Comparison of ENCODE assay signal across 8 cellular contexts in the genomic region with DNA sequence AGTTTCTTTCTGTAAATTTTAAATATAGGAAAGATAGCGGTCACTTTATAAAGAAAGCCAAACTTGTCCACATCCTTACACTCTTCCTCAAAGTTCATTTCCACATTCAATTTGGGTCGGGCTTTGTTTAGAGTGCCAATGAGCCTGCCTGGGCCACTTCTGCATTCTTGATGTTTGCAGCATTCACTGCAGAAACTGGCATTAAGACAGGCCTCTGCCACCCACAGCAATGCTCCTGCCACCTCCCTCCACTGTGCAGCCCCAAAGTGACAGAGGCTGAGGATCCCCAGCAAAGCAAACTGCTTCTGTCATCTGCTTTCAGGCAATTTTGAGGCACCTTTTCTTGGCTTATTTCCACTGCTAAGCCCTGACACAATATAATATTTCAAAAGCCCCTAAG.
DNase-seq lines count a peak whose midpoint lies in the region; ATAC-seq and TF ChIP-seq lines count a peak whose summit lies in the region.

No MANE protein-coding gene starts in this region.

- no peak overlapping the region for H3K9ac ChIP-seq in neural progenitor cell

- H3K36me3 Mint-ChIP-seq in GM23338 (ENCODE audit: low read depth) = no peaks in the 10 kb centered on the region
- no peaks in the 10 kb centered on the region for H3K36me3 Mint-ChIP-seq in neural progenitor cell

- H3K79me2 ChIP-seq in osteoblast (ENCODE audit: insufficient read depth, low read length) (no peaks in the 10 kb centered on the region), GM23338 (replicated peaks; ENCODE audit: insufficient read depth) (no peaks in the 10 kb centered on the region), neural progenitor cell (ENCODE audit: low read depth) (no peaks in the 10 kb centered on the region)

- peaks cover 29% of the 10 kb centered on the region for H3K4me1 ChIP-seq in osteoblast (ENCODE audit: insufficient read depth, low read length)
- peaks cover 20% of the 10 kb centered on the region for H3K4me1 ChIP-seq in GM23338 (ENCODE audit: insufficient read depth)
- H3K4me1 ChIP-seq in neural progenitor cell = peaks cover 27% of the 10 kb centered on the region

- peak overlapping the region; percentile 50 for H3K4me2 ChIP-seq in osteoblast (ENCODE audit: insufficient read depth, low read length)
- no peak overlapping the region for H3K4me2 ChIP-seq in GM23338
- H3K4me2 ChIP-seq in neural progenitor cell = no peak overlapping the region

- no peak for TF ChIP-seq CTCF in osteoblast (IDR thresholded peaks at IDR 0.05; ENCODE audit: extremely low read depth, low read depth, low read length)
- no peak for TF ChIP-seq CTCF in GM23338 (conservative IDR thresholded peaks at IDR 0.05; ENCODE audit: low read depth in 2 of 2)
- TF ChIP-seq CTCF in neural progenitor cell (IDR thresholded peaks at IDR 0.05) = no peak

- no peaks in the 10 kb centered on the region for H3K9me3 ChIP-seq in osteoblast (ENCODE audit: low read depth, low read length)
- no peaks in the 10 kb centered on the region for H3K9me3 ChIP-seq in neural progenitor cell (ENCODE audit: low read depth)

- H3K4me1 Mint-ChIP-seq in GM23338 = peaks cover 36% of the 10 kb centered on the region
- H3K4me1 Mint-ChIP-seq in neural progenitor cell = peaks cover 4% of the 10 kb centered on the region

- no peaks in the 10 kb centered on the region for H3K9me2 ChIP-seq in GM23338 (ENCODE audit: insufficient read depth)

- no peak overlapping the region for H2AFZ ChIP-seq in osteoblast (ENCODE audit: low read length)
- H2AFZ ChIP-seq in GM23338 = no peak overlapping the region
- H2AFZ ChIP-seq in neural progenitor cell (replicated peaks) = no peak overlapping the region

- no peak overlapping the region for H3K4me3 Mint-ChIP-seq in GM23338
- H3K4me3 Mint-ChIP-seq in neural progenitor cell = no peak overlapping the region

- H4K20me1 ChIP-seq in osteoblast (ENCODE audit: insufficient read depth, low read length) = no peaks in the 10 kb centered on the region
- no peaks in the 10 kb centered on the region for H4K20me1 ChIP-seq in GM23338 (replicated peaks; ENCODE audit: insufficient read depth)
- H4K20me1 ChIP-seq in neural progenitor cell (ENCODE audit: low read depth) = no peaks in the 10 kb centered on the region

- H3K27ac ChIP-seq in osteoblast (ENCODE audit: low read depth, low read length) (peak overlapping the region; percentile 24), GM23338 (ENCODE audit: low read depth) (no peak overlapping the region), neural progenitor cell (no peak overlapping the region)

- H3K27me3 ChIP-seq in osteoblast (ENCODE audit: insufficient read depth, low read length) (no peaks in the 10 kb centered on the region), GM23338 (ENCODE audit: insufficient read depth) (no peaks in the 10 kb centered on the region), neural progenitor cell (no peaks in the 10 kb centered on the region)

- ATAC-seq in GM18520 (IDR thresholded peaks at IDR 0.05; ENCODE audit: unreplicated experiment) (peak; percentile 14), HG03025 (IDR thresholded peaks at IDR 0.05; ENCODE audit: low FRiP score, unreplicated experiment) (peak; percentile 35), GM23338 (no peak)

- H3K9me3 Mint-ChIP-seq in GM23338 (no peaks in the 10 kb centered on the region), neural progenitor cell (no peaks in the 10 kb centered on the region)

- H3K27me3 Mint-ChIP-seq in GM23338 (ENCODE audit: insufficient read depth, low read depth, poor library complexity) (peaks cover 15% of the 10 kb centered on the region), neural progenitor cell (ENCODE audit: insufficient read depth, low read depth) (peaks cover 7% of the 10 kb centered on the region)

- H3K36me3 ChIP-seq in osteoblast (ENCODE audit: insufficient read depth, low read length) = no peaks in the 10 kb centered on the region
- no peaks in the 10 kb centered on the region for H3K36me3 ChIP-seq in GM23338 (ENCODE audit: insufficient read depth)
- H3K36me3 ChIP-seq in neural progenitor cell = no peaks in the 10 kb centered on the region

- H3K4me3 ChIP-seq in osteoblast (ENCODE audit: insufficient read depth, low read length) (no peak overlapping the region), GM23338 (no peak overlapping the region), neural progenitor cell (no peak overlapping the region)

- no peak overlapping the region for H3K27ac Mint-ChIP-seq in GM23338
- H3K27ac Mint-ChIP-seq in neural progenitor cell = no peak overlapping the region

- H3F3A ChIP-seq in GM23338 (replicated peaks; ENCODE audit: low read depth) (no peaks in the 10 kb centered on the region), neural progenitor cell (ENCODE audit: low read depth) (no peaks in the 10 kb centered on the region)

- DNase-seq in activated CD4-positive, alpha-beta T cell treated with anti-CD3 and anti-CD28 coated beads for 48 hours = peak; percentile 54
- DNase-seq in osteoblast (ENCODE audit: insufficient read length, low spot score, missing footprints) = peak; percentile 15
- no peak for DNase-seq in effector CD4-positive, alpha-beta T cell
- DNase-seq in GM23338 (ENCODE audit: low spot score) = no peak
- no peak for DNase-seq in NCI-H1417 (lab: John Stamatoyannopoulos, UW)
- no peak for DNase-seq in neural progenitor cell (ENCODE audit: low spot score)

TF ChIP-seq in GM23338, 12 proteins besides CTCF, POLR2A, EP300 and RAD21 (continues in another document):
- no peak for TF ChIP-seq EZH2 (IDR thresholded peaks at IDR 0.05; ENCODE audit: low read depth, unreplicated experiment)
- no peak for TF ChIP-seq NANOG (IDR thresholded peaks at IDR 0.05; ENCODE audit: borderline replicate concordance)
- no peak for TF ChIP-seq POLR2AphosphoS5 (IDR thresholded peaks at IDR 0.05; ENCODE audit: low read depth)
- TF ChIP-seq, protein P1, sequence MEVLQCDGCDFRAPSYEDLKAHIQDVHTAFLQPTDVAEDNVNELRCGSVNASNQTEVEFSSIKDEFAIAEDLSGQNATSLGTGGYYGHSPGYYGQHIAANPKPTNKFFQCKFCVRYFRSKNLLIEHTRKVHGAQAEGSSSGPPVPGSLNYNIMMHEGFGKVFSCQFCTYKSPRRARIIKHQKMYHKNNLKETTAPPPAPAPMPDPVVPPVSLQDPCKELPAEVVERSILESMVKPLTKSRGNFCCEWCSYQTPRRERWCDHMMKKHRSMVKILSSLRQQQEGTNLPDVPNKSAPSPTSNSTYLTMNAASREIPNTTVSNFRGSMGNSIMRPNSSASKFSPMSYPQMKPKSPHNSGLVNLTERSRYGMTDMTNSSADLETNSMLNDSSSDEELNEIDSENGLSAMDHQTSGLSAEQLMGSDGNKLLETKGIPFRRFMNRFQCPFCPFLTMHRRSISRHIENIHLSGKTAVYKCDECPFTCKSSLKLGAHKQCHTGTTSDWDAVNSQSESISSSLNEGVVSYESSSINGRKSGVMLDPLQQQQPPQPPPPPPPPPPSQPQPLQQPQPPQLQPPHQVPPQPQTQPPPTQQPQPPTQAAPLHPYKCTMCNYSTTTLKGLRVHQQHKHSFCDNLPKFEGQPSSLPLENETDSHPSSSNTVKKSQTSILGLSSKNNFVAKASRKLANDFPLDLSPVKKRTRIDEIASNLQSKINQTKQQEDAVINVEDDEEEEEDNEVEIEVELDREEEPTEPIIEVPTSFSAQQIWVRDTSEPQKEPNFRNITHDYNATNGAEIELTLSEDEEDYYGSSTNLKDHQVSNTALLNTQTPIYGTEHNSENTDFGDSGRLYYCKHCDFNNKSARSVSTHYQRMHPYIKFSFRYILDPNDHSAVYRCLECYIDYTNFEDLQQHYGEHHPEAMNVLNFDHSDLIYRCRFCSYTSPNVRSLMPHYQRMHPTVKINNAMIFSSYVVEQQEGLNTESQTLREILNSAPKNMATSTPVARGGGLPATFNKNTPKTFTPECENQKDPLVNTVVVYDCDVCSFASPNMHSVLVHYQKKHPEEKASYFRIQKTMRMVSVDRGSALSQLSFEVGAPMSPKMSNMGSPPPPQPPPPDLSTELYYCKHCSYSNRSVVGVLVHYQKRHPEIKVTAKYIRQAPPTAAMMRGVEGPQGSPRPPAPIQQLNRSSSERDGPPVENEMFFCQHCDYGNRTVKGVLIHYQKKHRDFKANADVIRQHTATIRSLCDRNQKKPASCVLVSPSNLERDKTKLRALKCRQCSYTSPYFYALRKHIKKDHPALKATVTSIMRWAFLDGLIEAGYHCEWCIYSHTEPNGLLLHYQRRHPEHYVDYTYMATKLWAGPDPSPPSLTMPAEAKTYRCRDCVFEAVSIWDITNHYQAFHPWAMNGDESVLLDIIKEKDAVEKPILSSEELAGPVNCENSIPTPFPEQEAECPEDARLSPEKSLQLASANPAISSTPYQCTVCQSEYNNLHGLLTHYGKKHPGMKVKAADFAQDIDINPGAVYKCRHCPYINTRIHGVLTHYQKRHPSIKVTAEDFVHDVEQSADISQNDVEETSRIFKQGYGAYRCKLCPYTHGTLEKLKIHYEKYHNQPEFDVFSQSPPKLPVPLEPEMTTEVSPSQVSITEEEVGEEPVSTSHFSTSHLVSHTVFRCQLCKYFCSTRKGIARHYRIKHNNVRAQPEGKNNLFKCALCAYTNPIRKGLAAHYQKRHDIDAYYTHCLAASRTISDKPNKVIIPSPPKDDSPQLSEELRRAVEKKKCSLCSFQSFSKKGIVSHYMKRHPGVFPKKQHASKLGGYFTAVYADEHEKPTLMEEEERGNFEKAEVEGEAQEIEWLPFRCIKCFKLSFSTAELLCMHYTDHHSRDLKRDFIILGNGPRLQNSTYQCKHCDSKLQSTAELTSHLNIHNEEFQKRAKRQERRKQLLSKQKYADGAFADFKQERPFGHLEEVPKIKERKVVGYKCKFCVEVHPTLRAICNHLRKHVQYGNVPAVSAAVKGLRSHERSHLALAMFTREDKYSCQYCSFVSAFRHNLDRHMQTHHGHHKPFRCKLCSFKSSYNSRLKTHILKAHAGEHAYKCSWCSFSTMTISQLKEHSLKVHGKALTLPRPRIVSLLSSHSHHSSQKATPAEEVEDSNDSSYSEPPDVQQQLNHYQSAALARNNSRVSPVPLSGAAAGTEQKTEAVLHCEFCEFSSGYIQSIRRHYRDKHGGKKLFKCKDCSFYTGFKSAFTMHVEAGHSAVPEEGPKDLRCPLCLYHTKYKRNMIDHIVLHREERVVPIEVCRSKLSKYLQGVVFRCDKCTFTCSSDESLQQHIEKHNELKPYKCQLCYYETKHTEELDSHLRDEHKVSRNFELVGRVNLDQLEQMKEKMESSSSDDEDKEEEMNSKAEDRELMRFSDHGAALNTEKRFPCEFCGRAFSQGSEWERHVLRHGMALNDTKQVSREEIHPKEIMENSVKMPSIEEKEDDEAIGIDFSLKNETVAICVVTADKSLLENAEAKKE (CRISPR knock-in tag; IDR thresholded peaks at IDR 0.05) = no peak
- no peak for TF ChIP-seq STAT1 (IDR thresholded peaks at IDR 0.05; ENCODE audit: unreplicated experiment)
- no peak for TF ChIP-seq EZH2phosphoT487 (IDR thresholded peaks at IDR 0.05; ENCODE audit: unreplicated experiment)
- no peak for TF ChIP-seq ZNF331 (CRISPR knock-in tag; IDR thresholded peaks at IDR 0.05; ENCODE audit: low read depth)

Comparison
In these comparisons a context has a peak if more than half of its experiments do, and no peak if none do; other contexts are left out.
1. DNase-seq: peak in activated CD4-positive, alpha-beta T cell treated with anti-CD3 and anti-CD28 coated beads for 48 hours (single experiment) and osteoblast (single experiment); none in effector CD4-positive, alpha-beta T cell (single experiment), GM23338 (single experiment), NCI-H1417 (0 of 3) and neural progenitor cell (single experiment).